1 cellular context compared by ENCODE assay signal in the genomic region with DNA sequence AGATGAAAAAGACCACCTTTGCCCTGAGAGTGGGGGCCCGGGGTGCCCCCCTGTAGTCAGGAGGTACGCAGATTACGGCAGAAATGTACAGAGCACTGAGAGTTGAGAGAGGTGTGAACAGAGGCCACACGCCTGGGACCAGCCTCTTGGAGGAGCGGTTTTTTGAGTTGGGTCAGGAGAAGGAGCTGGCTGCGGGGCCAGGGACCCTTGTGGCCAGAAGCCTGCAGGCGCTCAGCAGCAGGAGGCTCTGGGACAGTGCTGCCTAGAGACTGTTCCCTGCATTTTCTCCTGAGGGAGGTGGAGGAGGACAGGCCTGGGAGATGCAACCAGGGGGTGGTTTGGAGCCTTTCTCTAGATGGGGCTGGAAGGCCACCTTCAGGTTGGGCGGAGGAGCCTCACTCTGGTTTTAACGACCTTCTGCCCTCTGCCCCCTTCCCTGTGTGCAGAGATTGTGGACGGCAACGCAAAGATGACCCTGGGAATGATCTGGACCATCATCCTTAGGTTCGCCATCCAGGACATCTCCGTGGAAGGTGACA.
TF ChIP-seq lines count a peak whose summit lies in the region.

No MANE protein-coding gene starts in this region.

TF ChIP-seq in HepG2, 621 proteins besides CTCF, POLR2A, EP300 and RAD21:
- TF ChIP-seq RBM22 (optimal IDR thresholded peaks at IDR 0.05; ENCODE audit: low read length) (peak; percentile 4), MTF1 (CRISPR knock-in tag; IDR thresholded peaks at IDR 0.05) (no peak), SOX13 (IDR thresholded peaks at IDR 0.05) (no peak), SOX13 (CRISPR knock-in tag; conservative IDR thresholded peaks at IDR 0.05 in 1 of 2, IDR thresholded peaks at IDR 0.05 in 1 of 2) (no peak), ZZZ3 (CRISPR knock-in tag; IDR thresholded peaks at IDR 0.05; ENCODE audit: borderline replicate concordance) (no peak), ISL2 (CRISPR knock-in tag; IDR thresholded peaks at IDR 0.05) (no peak), STAT5B (CRISPR knock-in tag; IDR thresholded peaks at IDR 0.05) (no peak), ZNF552 (CRISPR knock-in tag; IDR thresholded peaks at IDR 0.05; ENCODE audit: borderline replicate concordance) (no peak), SPEN (CRISPR knock-in tag; IDR thresholded peaks at IDR 0.05; ENCODE audit: low read depth) (no peak), ASH2L (IDR thresholded peaks at IDR 0.05; ENCODE audit: insufficient read length, low read depth, low read length) (no peak), AGO2 (optimal IDR thresholded peaks at IDR 0.05; ENCODE audit: low read depth, low read length) (peak; percentile 51), GLI4 (CRISPR knock-in tag; IDR thresholded peaks at IDR 0.05; ENCODE audit: borderline replicate concordance) (no peak), NCOA2 (CRISPR knock-in tag; IDR thresholded peaks at IDR 0.05) (no peak)
- TF ChIP-seq, protein P1, sequence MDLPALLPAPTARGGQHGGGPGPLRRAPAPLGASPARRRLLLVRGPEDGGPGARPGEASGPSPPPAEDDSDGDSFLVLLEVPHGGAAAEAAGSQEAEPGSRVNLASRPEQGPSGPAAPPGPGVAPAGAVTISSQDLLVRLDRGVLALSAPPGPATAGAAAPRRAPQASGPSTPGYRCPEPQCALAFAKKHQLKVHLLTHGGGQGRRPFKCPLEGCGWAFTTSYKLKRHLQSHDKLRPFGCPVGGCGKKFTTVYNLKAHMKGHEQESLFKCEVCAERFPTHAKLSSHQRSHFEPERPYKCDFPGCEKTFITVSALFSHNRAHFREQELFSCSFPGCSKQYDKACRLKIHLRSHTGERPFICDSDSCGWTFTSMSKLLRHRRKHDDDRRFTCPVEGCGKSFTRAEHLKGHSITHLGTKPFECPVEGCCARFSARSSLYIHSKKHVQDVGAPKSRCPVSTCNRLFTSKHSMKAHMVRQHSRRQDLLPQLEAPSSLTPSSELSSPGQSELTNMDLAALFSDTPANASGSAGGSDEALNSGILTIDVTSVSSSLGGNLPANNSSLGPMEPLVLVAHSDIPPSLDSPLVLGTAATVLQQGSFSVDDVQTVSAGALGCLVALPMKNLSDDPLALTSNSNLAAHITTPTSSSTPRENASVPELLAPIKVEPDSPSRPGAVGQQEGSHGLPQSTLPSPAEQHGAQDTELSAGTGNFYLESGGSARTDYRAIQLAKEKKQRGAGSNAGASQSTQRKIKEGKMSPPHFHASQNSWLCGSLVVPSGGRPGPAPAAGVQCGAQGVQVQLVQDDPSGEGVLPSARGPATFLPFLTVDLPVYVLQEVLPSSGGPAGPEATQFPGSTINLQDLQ (CRISPR knock-in tag; IDR thresholded peaks at IDR 0.05), result no peak
- TF ChIP-seq, protein P2, sequence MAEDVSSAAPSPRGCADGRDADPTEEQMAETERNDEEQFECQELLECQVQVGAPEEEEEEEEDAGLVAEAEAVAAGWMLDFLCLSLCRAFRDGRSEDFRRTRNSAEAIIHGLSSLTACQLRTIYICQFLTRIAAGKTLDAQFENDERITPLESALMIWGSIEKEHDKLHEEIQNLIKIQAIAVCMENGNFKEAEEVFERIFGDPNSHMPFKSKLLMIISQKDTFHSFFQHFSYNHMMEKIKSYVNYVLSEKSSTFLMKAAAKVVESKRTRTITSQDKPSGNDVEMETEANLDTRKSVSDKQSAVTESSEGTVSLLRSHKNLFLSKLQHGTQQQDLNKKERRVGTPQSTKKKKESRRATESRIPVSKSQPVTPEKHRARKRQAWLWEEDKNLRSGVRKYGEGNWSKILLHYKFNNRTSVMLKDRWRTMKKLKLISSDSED (CRISPR knock-in tag; IDR thresholded peaks at IDR 0.05), result no peak
- TF ChIP-seq, protein P3, sequence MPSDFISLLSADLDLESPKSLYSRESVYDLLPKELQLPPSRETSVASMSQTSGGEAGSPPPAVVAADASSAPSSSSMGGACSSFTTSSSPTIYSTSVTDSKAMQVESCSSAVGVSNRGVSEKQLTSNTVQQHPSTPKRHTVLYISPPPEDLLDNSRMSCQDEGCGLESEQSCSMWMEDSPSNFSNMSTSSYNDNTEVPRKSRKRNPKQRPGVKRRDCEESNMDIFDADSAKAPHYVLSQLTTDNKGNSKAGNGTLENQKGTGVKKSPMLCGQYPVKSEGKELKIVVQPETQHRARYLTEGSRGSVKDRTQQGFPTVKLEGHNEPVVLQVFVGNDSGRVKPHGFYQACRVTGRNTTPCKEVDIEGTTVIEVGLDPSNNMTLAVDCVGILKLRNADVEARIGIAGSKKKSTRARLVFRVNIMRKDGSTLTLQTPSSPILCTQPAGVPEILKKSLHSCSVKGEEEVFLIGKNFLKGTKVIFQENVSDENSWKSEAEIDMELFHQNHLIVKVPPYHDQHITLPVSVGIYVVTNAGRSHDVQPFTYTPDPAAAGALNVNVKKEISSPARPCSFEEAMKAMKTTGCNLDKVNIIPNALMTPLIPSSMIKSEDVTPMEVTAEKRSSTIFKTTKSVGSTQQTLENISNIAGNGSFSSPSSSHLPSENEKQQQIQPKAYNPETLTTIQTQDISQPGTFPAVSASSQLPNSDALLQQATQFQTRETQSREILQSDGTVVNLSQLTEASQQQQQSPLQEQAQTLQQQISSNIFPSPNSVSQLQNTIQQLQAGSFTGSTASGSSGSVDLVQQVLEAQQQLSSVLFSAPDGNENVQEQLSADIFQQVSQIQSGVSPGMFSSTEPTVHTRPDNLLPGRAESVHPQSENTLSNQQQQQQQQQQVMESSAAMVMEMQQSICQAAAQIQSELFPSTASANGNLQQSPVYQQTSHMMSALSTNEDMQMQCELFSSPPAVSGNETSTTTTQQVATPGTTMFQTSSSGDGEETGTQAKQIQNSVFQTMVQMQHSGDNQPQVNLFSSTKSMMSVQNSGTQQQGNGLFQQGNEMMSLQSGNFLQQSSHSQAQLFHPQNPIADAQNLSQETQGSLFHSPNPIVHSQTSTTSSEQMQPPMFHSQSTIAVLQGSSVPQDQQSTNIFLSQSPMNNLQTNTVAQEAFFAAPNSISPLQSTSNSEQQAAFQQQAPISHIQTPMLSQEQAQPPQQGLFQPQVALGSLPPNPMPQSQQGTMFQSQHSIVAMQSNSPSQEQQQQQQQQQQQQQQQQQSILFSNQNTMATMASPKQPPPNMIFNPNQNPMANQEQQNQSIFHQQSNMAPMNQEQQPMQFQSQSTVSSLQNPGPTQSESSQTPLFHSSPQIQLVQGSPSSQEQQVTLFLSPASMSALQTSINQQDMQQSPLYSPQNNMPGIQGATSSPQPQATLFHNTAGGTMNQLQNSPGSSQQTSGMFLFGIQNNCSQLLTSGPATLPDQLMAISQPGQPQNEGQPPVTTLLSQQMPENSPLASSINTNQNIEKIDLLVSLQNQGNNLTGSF (CRISPR knock-in tag; IDR thresholded peaks at IDR 0.05), result no peak
TF ChIP-seq in HepG2: peak in this region for 2.
